ENCODE assay signal across 8 cellular contexts in genomic region chr15:64461577-64462162, GRCh38. TPM values are rescaled to one million over a fixed set of nuclear protein-coding genes. Genes with fewer than 3 reads are reported as not detected.
A peak's percentile ranks its signal among the peaks of the same experiment; 100 is the strongest.
DNase-seq lines count a peak whose midpoint lies in the region; ATAC-seq and TF ChIP-seq lines count a peak whose summit lies in the region.

No MANE protein-coding gene starts in this region.

- H3K9me3 ChIP-seq in CD4-positive, alpha-beta T cell (ENCODE audit: control insufficient read depth, low read length): no peaks in the 10 kb centered on the region
- H3K9me3 ChIP-seq in mucosa of rectum (ENCODE audit: control insufficient read depth in 2 of 2, low read length in 2 of 2): no peaks in the 10 kb centered on the region
- H3K9me3 ChIP-seq in stomach smooth muscle (ENCODE audit: control insufficient read depth in 2 of 2, low read length in 2 of 2): no peaks in the 10 kb centered on the region

- H3K27ac Mint-ChIP-seq in CD4-positive, alpha-beta T cell: peak overlapping the region; percentile 87
- H3K27ac Mint-ChIP-seq in activated B cell treated with CpG ODN at 0.5 μM for 24 hours (peak overlapping the region; percentile 57), endothelial cell (ENCODE audit: unreplicated experiment) (peak overlapping the region; percentile 92)

- ATAC-seq in CD4-positive, alpha-beta T cell (ENCODE audit: poor library complexity): peak; percentile 51
- ATAC-seq in activated B cell treated with CpG ODN at 0.5 μM for 24 hours (ENCODE audit: low read depth) (no peak), HG02852 (IDR thresholded peaks at IDR 0.05; ENCODE audit: unreplicated experiment) (no peak), GM21825 (IDR thresholded peaks at IDR 0.05; ENCODE audit: unreplicated experiment) (no peak)

- intact Hi-C loops in CD4-positive, alpha-beta T cell (cut with DNase I, micrococcal nuclease): loop anchor here in 1 of 2 experiments (1.0 to 10.0 kb wide), 3 partner anchors 31 to 77 kb away; partner anchors contain the start of genes PCLAF and TRIP4
- intact Hi-C loops in activated B cell treated with CpG ODN at 0.5 μM for 24 hours (cut with micrococcal nuclease): loop anchor here (2.0 to 10.0 kb wide), 3 partner anchors 46 to 363 kb away; partner anchors contain the start of genes PCLAF and PIF1

- H3K27me3 ChIP-seq in CD4-positive, alpha-beta T cell (ENCODE audit: control insufficient read depth, insufficient read depth, low read length): no peaks in the 10 kb centered on the region
- H3K27me3 ChIP-seq in mucosa of rectum (ENCODE audit: control insufficient read depth in 2 of 2, insufficient read depth in 2 of 2, low read length in 2 of 2): no peaks in the 10 kb centered on the region
- no peaks in the 10 kb centered on the region for H3K27me3 ChIP-seq in stomach smooth muscle (ENCODE audit: control insufficient read depth in 1 of 2, insufficient read depth in 2 of 2, low read length in 2 of 2)

- POLR2A ChIA-PET in CD4-positive, alpha-beta T cell (lab: Charles Lee): interaction anchor here (0.7 to 4.1 kb wide), 7 partner anchors 23 to 191 kb away, joined by 3 to 22 read pairs (median 5); no protein-coding TSS in a partner anchor
- POLR2A ChIA-PET in activated B cell treated with CpG ODN at 0.5 μM for 24 hours (lab: Charles Lee): interaction anchor here (0.6 to 2.1 kb wide), 2 partner anchors 74 to 376 kb away, joined by 3 to 11 read pairs; partner anchors contain the start of gene TRIP4

- peak overlapping the region; percentile 92 for H3K4me3 Mint-ChIP-seq in CD4-positive, alpha-beta T cell
- peak overlapping the region; percentile 85 for H3K4me3 Mint-ChIP-seq in activated B cell treated with CpG ODN at 0.5 μM for 24 hours
- H3K4me3 Mint-ChIP-seq in endothelial cell (ENCODE audit: unreplicated experiment): peak overlapping the region; percentile 97

- H3K4me1 Mint-ChIP-seq in CD4-positive, alpha-beta T cell (ENCODE audit: low read depth): peaks cover 86% of the 10 kb centered on the region
- H3K4me1 Mint-ChIP-seq in activated B cell treated with CpG ODN at 0.5 μM for 24 hours (peaks cover 60% of the 10 kb centered on the region), endothelial cell (ENCODE audit: unreplicated experiment) (peaks cover 28% of the 10 kb centered on the region)

- peak overlapping the region; percentile 55 for H3K27ac ChIP-seq in CD4-positive, alpha-beta T cell (ENCODE audit: low read depth, low read length)
- H3K27ac ChIP-seq in mucosa of rectum (ENCODE audit: low read depth in 2 of 2, low read length in 2 of 2): peak overlapping the region; percentile 53 to 63
- peak overlapping the region; percentile 73 for H3K27ac ChIP-seq in stomach smooth muscle (ENCODE audit: low read length)

- peaks cover 15 to 22% of the 10 kb centered on the region in 2 donors for H3K4me1 ChIP-seq in mucosa of rectum (ENCODE audit: control insufficient read depth in 2 of 2, insufficient read depth in 2 of 2, low read length in 2 of 2)
- H3K4me1 ChIP-seq in stomach smooth muscle (ENCODE audit: control insufficient read depth, insufficient read depth, low read length): peaks cover 36% of the 10 kb centered on the region

- H3K27me3 Mint-ChIP-seq in CD4-positive, alpha-beta T cell: no peaks in the 10 kb centered on the region
- H3K27me3 Mint-ChIP-seq in activated B cell treated with CpG ODN at 0.5 μM for 24 hours (no peaks in the 10 kb centered on the region), endothelial cell (ENCODE audit: unreplicated experiment) (peaks cover 14% of the 10 kb centered on the region)

- H3K9ac ChIP-seq in mucosa of rectum (ENCODE audit: low read depth in 1 of 2, low read length in 2 of 2): peak overlapping the region; percentile 44 to 46
- peak overlapping the region; percentile 60 to 67 for H3K9ac ChIP-seq in stomach smooth muscle (ENCODE audit: low read length in 2 of 2)

- CTCF ChIA-PET in CD4-positive, alpha-beta T cell (lab: Charles Lee): interaction anchor here (1.3 kb wide), 1 partner anchor 11 kb away, joined by 3 read pairs; no protein-coding TSS in a partner anchor
- CTCF ChIA-PET in activated B cell treated with CpG ODN at 0.5 μM for 24 hours (lab: Charles Lee): no interaction called here

- no peaks in the 10 kb centered on the region for H3K9me3 Mint-ChIP-seq in CD4-positive, alpha-beta T cell
- H3K9me3 Mint-ChIP-seq in activated B cell treated with CpG ODN at 0.5 μM for 24 hours (no peaks in the 10 kb centered on the region), endothelial cell (ENCODE audit: unreplicated experiment) (no peaks in the 10 kb centered on the region)

- peak overlapping the region; percentile 78 to 88 for H3K4me3 ChIP-seq in mucosa of rectum (ENCODE audit: low read length in 2 of 2)
- H3K4me3 ChIP-seq in stomach smooth muscle (ENCODE audit: low read length in 2 of 2): peak overlapping the region; percentile 82 to 84

- TF ChIP-seq CTCF in CD4-positive, alpha-beta T cell (IDR thresholded peaks at IDR 0.05): no peak
- TF ChIP-seq CTCF in activated B cell treated with CpG ODN at 0.5 μM for 24 hours (IDR thresholded peaks at IDR 0.05): no peak
- no peak for TF ChIP-seq CTCF in endothelial cell (IDR thresholded peaks at IDR 0.05; ENCODE audit: unreplicated experiment)

- DNase-seq in CD4-positive, alpha-beta T cell: peak in 1 of 10 experiments; percentile 1
- DNase-seq in HUDEP-2 (lab: John Stamatoyannopoulos, UW; ENCODE audit: unreplicated experiment in 76 of 76) (peak in 72 of 76 experiments; percentile 7 to 80 (median 48)), activated B cell treated with CpG ODN at 0.5 μM for 24 hours (no peak), endothelial cell (ENCODE audit: low spot score) (peak; percentile 4)

- peaks cover 0 to 2% of the 10 kb centered on the region in 2 donors for H3K36me3 ChIP-seq in mucosa of rectum (ENCODE audit: control insufficient read depth in 2 of 2, insufficient read depth in 2 of 2, low read length in 2 of 2)
- no peaks in the 10 kb centered on the region for H3K36me3 ChIP-seq in stomach smooth muscle (ENCODE audit: control insufficient read depth in 2 of 2, insufficient read depth in 2 of 2, low read length in 2 of 2)

- H3K36me3 Mint-ChIP-seq in CD4-positive, alpha-beta T cell (ENCODE audit: low read depth): peaks cover 21% of the 10 kb centered on the region
- no peaks in the 10 kb centered on the region for H3K36me3 Mint-ChIP-seq in activated B cell treated with CpG ODN at 0.5 μM for 24 hours (ENCODE audit: low read depth)
- H3K36me3 Mint-ChIP-seq in endothelial cell (ENCODE audit: low read depth, unreplicated experiment): peaks cover 8% of the 10 kb centered on the region

RNA-seq across cellular contexts. Expression of gene ZNF609, which starts 1.3 kb away (rescaled TPM):
- 10 to 100 TPM; 62.4 to 65.3 TPM for total RNA-seq in CD4-positive, alpha-beta T cell
- total RNA-seq in activated B cell treated with CpG ODN at 0.5 μM for 24 hours (25.9 and 28.6 TPM in 2 replicates), endothelial cell (ENCODE audit: unreplicated experiment) (41.2 TPM)
